Comparison of ENCODE assay signal across 17 cellular contexts in the genomic region with DNA sequence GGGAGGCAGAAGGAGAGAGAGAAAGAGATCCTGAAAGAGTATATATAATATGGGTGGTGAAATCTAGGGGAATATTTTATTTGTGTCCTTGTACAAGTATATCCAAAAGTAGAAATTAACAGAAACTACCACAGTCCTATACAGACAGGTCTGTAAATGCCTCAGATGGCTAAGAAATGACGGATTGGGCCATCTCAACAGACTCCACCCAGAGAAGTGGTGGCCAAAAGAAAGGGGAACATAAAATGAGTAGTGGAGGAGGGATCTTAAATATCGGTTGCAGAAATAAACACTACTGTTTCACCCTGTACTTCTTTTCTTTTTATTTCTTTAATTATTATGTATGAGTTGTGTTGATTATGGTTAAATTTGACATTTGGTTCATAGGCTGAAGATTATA. TPM values are rescaled to one million over a fixed set of nuclear protein-coding genes. Genes with fewer than 3 reads are reported as not detected.
"Had no signal": no experiment of that assay in that cellular context is flagged by ENCODE, and none has a peak within 500 bp of the region (broad histone marks: within the 10 kb centered on the region; RNA-seq: fewer than 3 reads in every experiment).

No MANE protein-coding gene starts in this region.

- H3K4me3 Mint-ChIP-seq: activated CD8-positive, alpha-beta T cell treated with anti-CD3 and anti-CD28 coated beads for 36 hours; activated naive CD4-positive, alpha-beta T cell treated with anti-CD3 and anti-CD28 coated beads, Interleukin-2, amount 50 U/mL, for 24 hours; activated T-cell treated with anti-CD3 and anti-CD28 coated beads, Interleukin-2, amount 50 U/mL, for 4 hours; stimulated activated naive CD8-positive, alpha-beta T cell treated with anti-CD3 and anti-CD28 coated beads, Interleukin-15, amount 100 ng/mL, for 72 hours had no signal

- H3K27me3 Mint-ChIP-seq: activated naive CD4-positive, alpha-beta T cell treated with anti-CD3 and anti-CD28 coated beads, Interleukin-2, amount 50 U/mL, for 24 hours; stimulated activated naive CD8-positive, alpha-beta T cell treated with anti-CD3 and anti-CD28 coated beads, Interleukin-15, amount 100 ng/mL, for 72 hours had no signal

- ATAC-seq: activated CD8-positive, alpha-beta T cell treated with anti-CD3 and anti-CD28 coated beads for 36 hours; activated T-cell treated with anti-CD3 and anti-CD28 coated beads, Interleukin-2, amount 50 U/mL, for 4 hours; left colon; sciatic nerve; stimulated activated naive CD8-positive, alpha-beta T cell treated with anti-CD3 and anti-CD28 coated beads, Interleukin-15, amount 100 ng/mL, for 72 hours had no signal

- H3K27me3 ChIP-seq: adrenal gland, ovary, testis, upper lobe of left lung had no signal

- H3K36me3 ChIP-seq: adrenal gland, ovary, upper lobe of left lung had no signal

- H3K9me3 Mint-ChIP-seq: activated naive CD4-positive, alpha-beta T cell treated with anti-CD3 and anti-CD28 coated beads, Interleukin-2, amount 50 U/mL, for 24 hours; activated T-cell treated with anti-CD3 and anti-CD28 coated beads, Interleukin-2, amount 50 U/mL, for 4 hours; stimulated activated naive CD8-positive, alpha-beta T cell treated with anti-CD3 and anti-CD28 coated beads, Interleukin-15, amount 100 ng/mL, for 72 hours had no signal

- H3K4me3 ChIP-seq: adrenal gland, ovary, testis, upper lobe of left lung had no signal

- DNase-seq: activated CD8-positive, alpha-beta T cell treated with anti-CD3 and anti-CD28 coated beads for 36 hours; activated effector memory CD4-positive, alpha-beta T cell treated with anti-CD3 and anti-CD28 coated beads, Interleukin-2, amount 50 U/mL, for 16 hours; activated T-cell treated with anti-CD3 and anti-CD28 coated beads, Interleukin-2, amount 50 U/mL, for 4 hours; adrenal gland; erythroblast; left colon; midbrain; ovary; stimulated activated naive CD8-positive, alpha-beta T cell treated with anti-CD3 and anti-CD28 coated beads, Interleukin-15, amount 100 ng/mL, for 72 hours; T1000; testis had no signal

- H3K27ac ChIP-seq: adrenal gland, ovary, testis, upper lobe of left lung, VCaP had no signal

- H3K36me3 Mint-ChIP-seq: activated naive CD4-positive, alpha-beta T cell treated with anti-CD3 and anti-CD28 coated beads, Interleukin-2, amount 50 U/mL, for 24 hours had no signal

- H3K9me3 ChIP-seq: adrenal gland, ovary, testis, upper lobe of left lung had no signal

- H3K27ac Mint-ChIP-seq: activated CD8-positive, alpha-beta T cell treated with anti-CD3 and anti-CD28 coated beads for 36 hours; activated naive CD4-positive, alpha-beta T cell treated with anti-CD3 and anti-CD28 coated beads, Interleukin-2, amount 50 U/mL, for 24 hours; stimulated activated naive CD8-positive, alpha-beta T cell treated with anti-CD3 and anti-CD28 coated beads, Interleukin-15, amount 100 ng/mL, for 72 hours had no signal

RNA-seq across cellular contexts. Expression of a gene that starts 47.7 kb away (rescaled TPM):
- total RNA-seq: activated CD8-positive, alpha-beta T cell treated with anti-CD3 and anti-CD28 coated beads for 36 hours; activated T-cell treated with anti-CD3 and anti-CD28 coated beads, Interleukin-2, amount 50 U/mL, for 4 hours; adrenal gland; lung microvascular endothelial cell; myocyte; ovary; sciatic nerve; testis had no signal
